Comparison of ENCODE assay signal across 27 cellular contexts in genomic region chr7:48078470-48078869, GRCh38. TPM values are rescaled to one million over a fixed set of nuclear protein-coding genes. Genes with fewer than 3 reads are reported as not detected.
DNase-seq lines count a peak whose midpoint lies in the region; ATAC-seq, FAIRE-seq and TF ChIP-seq lines count a peak whose summit lies in the region.
"Had no signal": no experiment of that assay in that cellular context is flagged by ENCODE, and none has a peak within 500 bp of the region (broad histone marks: within the 10 kb centered on the region; RNA-seq: fewer than 3 reads in every experiment).

No MANE protein-coding gene starts in this region.

- no peak for TF ChIP-seq CTCF in gastrocnemius medialis (IDR thresholded peaks at IDR 0.05 in 4 of 5, conservative IDR thresholded peaks at IDR 0.05 in 1 of 5)

- H3K36me3 ChIP-seq in esophagus (ENCODE audit: control insufficient read depth in 2 of 2, insufficient read depth in 2 of 2, low read length in 1 of 2) = no peaks in the 10 kb centered on the region
- no peaks in the 10 kb centered on the region for H3K36me3 ChIP-seq in small intestine (ENCODE audit: control insufficient read depth in 2 of 2, insufficient read depth in 2 of 2, low read length in 2 of 2)
- H3K36me3 ChIP-seq in gastrocnemius medialis = no peaks in the 10 kb centered on the region
- H3K36me3 ChIP-seq: gastroesophageal sphincter, tibial nerve had no signal

- TF ChIP-seq POLR2A in gastrocnemius medialis (IDR thresholded peaks at IDR 0.05) = no peak

- intact Hi-C loops in gastrocnemius medialis (cut with DNase I; ENCODE audit: low total_unique reads) = no loop called here

- FAIRE-seq in small intestine (lab: Jason Lieb, UNC) = no peak
- FAIRE-seq: kidney had no signal

- in situ Hi-C loops in gastrocnemius medialis (cut with MboI; ENCODE audit: low sequenced_read_pairs in 4 of 4) = no loop called here

- no peak overlapping the region for H3K4me3 ChIP-seq in esophagus (ENCODE audit: low read depth in 1 of 2, low read length in 2 of 2)
- no peak overlapping the region for H3K4me3 ChIP-seq in small intestine (ENCODE audit: low read depth in 1 of 2, low read length in 2 of 2)
- H3K4me3 ChIP-seq in gastrocnemius medialis = no peak overlapping the region
- H3K4me3 ChIP-seq: gastroesophageal sphincter, GM23338, tibial nerve had no signal

- H3K27ac ChIP-seq in esophagus (ENCODE audit: low read depth in 2 of 2, low read length in 1 of 2) (peak overlapping the region; percentile 36 to 68), small intestine (ENCODE audit: low read depth in 1 of 2, low read length in 1 of 2) (no peak overlapping the region), gastrocnemius medialis (no peak overlapping the region)
- H3K27ac ChIP-seq: gastroesophageal sphincter, tibial nerve had no signal

- H3K4me1 ChIP-seq in esophagus (ENCODE audit: control insufficient read depth in 2 of 2, insufficient read depth in 2 of 2, low read length in 1 of 2) (peaks cover 0 to 1% of the 10 kb centered on the region in 2 donors), small intestine (ENCODE audit: control insufficient read depth in 2 of 2, insufficient read depth in 1 of 2, low read depth in 1 of 2, low read length in 1 of 2) (peaks cover 2 to 3% of the 10 kb centered on the region in 2 donors), gastrocnemius medialis (no peaks in the 10 kb centered on the region)
- H3K4me1 ChIP-seq: gastroesophageal sphincter had no signal

- DNase-seq in NCI-H2107 treated with DMSO at 0.1 percent for 48 hours (lab: John Stamatoyannopoulos, UW; ENCODE audit: unreplicated experiment) (peak; percentile 3), NCI-H2107 (lab: John Stamatoyannopoulos, UW) (no peak), NCI-H345 treated with DMSO at 0.1 percent for 48 hours (lab: John Stamatoyannopoulos, UW; ENCODE audit: unreplicated experiment) (peak; percentile 11), small intestine (peak; percentile 47), SK-N-DZ (ENCODE audit: low spot score) (no peak), gastrocnemius medialis (no peak)
- DNase-seq: 8988T; activated CD4-positive, alpha-beta T cell treated with anti-CD3 and anti-CD28 coated beads for 36 hours; activated CD8-positive, alpha-beta memory T cell treated with anti-CD3 and anti-CD28 coated beads for 24 hours; activated naive CD4-positive, alpha-beta T cell treated with anti-CD3 and anti-CD28 coated beads for 36 hours; activated T-cell treated with anti-CD3 and anti-CD28 coated beads, Interleukin-2, amount 50 U/mL, for 24 hours; kidney; NCI-H1417 treated with DMSO at 0.1 percent for 48 hours; NCI-H82; OCI-M1; SHP77 treated with DMSO at 0.1 percent for 48 hours; stimulated activated CD4-positive, alpha-beta T cell treated with anti-CD3 and anti-CD28 coated beads, Interleukin-12 subunit alpha, Interleukin-12 subunit beta, amount 100 ng/mL, for 4 hours; stimulated activated CD4-positive, alpha-beta T cell treated with anti-CD3 and anti-CD28 coated beads, Interleukin-4, amount 100 ng/mL, for 4 hours; stimulated activated naive CD8-positive, alpha-beta T cell treated with anti-CD3 and anti-CD28 coated beads, Interleukin-15, amount 100 ng/mL, for 72 hours had no signal

- no peaks in the 10 kb centered on the region for H3K9me3 ChIP-seq in esophagus (ENCODE audit: control insufficient read depth in 2 of 2, insufficient read depth in 1 of 2, low read depth in 1 of 2, low read length in 1 of 2)
- H3K9me3 ChIP-seq in small intestine (ENCODE audit: control insufficient read depth, low read depth) = no peaks in the 10 kb centered on the region
- H3K9me3 ChIP-seq in gastrocnemius medialis = no peaks in the 10 kb centered on the region
- H3K9me3 ChIP-seq: gastroesophageal sphincter, tibial nerve had no signal

- ATAC-seq in gastrocnemius medialis (no peak), GM21619 (IDR thresholded peaks at IDR 0.05; ENCODE audit: unreplicated experiment) (no peak)
- ATAC-seq: activated CD4-positive, alpha-beta T cell treated with anti-CD3 and anti-CD28 coated beads for 36 hours; gastroesophageal sphincter; GM23338; stimulated activated naive CD8-positive, alpha-beta T cell treated with anti-CD3 and anti-CD28 coated beads, Interleukin-15, amount 100 ng/mL, for 72 hours had no signal

- H3K27me3 ChIP-seq in esophagus (ENCODE audit: control insufficient read depth in 1 of 2, insufficient read depth in 2 of 2, low read length in 2 of 2) (no peaks in the 10 kb centered on the region), small intestine (ENCODE audit: control insufficient read depth in 2 of 2, insufficient read depth in 2 of 2, low read length in 2 of 2) (no peaks in the 10 kb centered on the region), gastrocnemius medialis (no peaks in the 10 kb centered on the region)
- H3K27me3 ChIP-seq: gastroesophageal sphincter, tibial nerve had no signal

- 49 to 70% methylated on average over 2 of the region's 2 CpGs for WGBS in esophagus, 2 donors
- 21 to 59% (median 46%) methylated on average over 2 of the region's 2 CpGs for WGBS in small intestine, 3 donors

RNA-seq across cellular contexts. Expression of gene UPP1, which starts 10.6 kb away (rescaled TPM):
- 100 to 1,000 TPM; 134 to 211 TPM for polyA plus RNA-seq in esophagus
- polyA plus RNA-seq in small intestine = 100 to 1,000 TPM in 1 of 3 donors, 10 to 100 TPM in 2; 42.4 to 105 (median 75.8) TPM
- polyA plus RNA-seq in SK-N-DZ (2014; cell fraction: cytosol; rRNA removed) = 2.9 and 3.5 TPM in 2 replicates
- 5.5 and 9.1 TPM in 2 replicates for polyA plus RNA-seq in SK-N-DZ (2014; cell fraction: nucleus; rRNA removed)
- total RNA-seq in gastrocnemius medialis = 1 to 10 TPM; 1.7 to 7.1 (median 5.8) TPM

RNA-seq across cellular contexts. Expression of gene C7orf57, which starts 43.1 kb away (rescaled TPM):
- polyA plus RNA-seq in esophagus = under 1 TPM; 0.73 to 0.80 TPM
- under 1 TPM in 1 of 3 donors, not detected in 2; 0.03 TPM for polyA plus RNA-seq in small intestine
- polyA plus RNA-seq in SK-N-DZ (2014; cell fraction: cytosol; rRNA removed) = not detected in 2 replicates
- 0.11 and 0.62 TPM in 2 replicates for polyA plus RNA-seq in SK-N-DZ (2014; cell fraction: nucleus; rRNA removed)
- not detected for total RNA-seq in gastrocnemius medialis
- total RNA-seq: cardiac septum, gastroesophageal sphincter, lung microvascular endothelial cell had no signal

RNA-seq across cellular contexts. Expression of gene SUN3, which starts 49.6 kb away (rescaled TPM):
- under 1 TPM in 1 of 2 donors, not detected in 1; 0.02 TPM for polyA plus RNA-seq in esophagus
- polyA plus RNA-seq in small intestine = not detected
- not detected in 2 replicates for polyA plus RNA-seq in SK-N-DZ (2014; cell fraction: cytosol; rRNA removed)
- not detected in 2 replicates for polyA plus RNA-seq in SK-N-DZ (2014; cell fraction: nucleus; rRNA removed)
- not detected for total RNA-seq in gastrocnemius medialis
- total RNA-seq: activated CD4-positive, alpha-beta T cell treated with anti-CD3 and anti-CD28 coated beads for 36 hours; activated naive CD4-positive, alpha-beta T cell treated with anti-CD3 and anti-CD28 coated beads for 36 hours; cardiac septum; gastroesophageal sphincter; lung microvascular endothelial cell; T-helper 1 cell treated with Interleukin-12 subunit alpha and Interleukin-12 subunit beta and Interleukin-4 antibody, amounts not matched to agents 30 ng/mL and 1 ng/mL, for 36 hours; tibial nerve had no signal
- polyA plus RNA-seq: GM23338 had no signal

Comparison
In these comparisons a context has a peak if more than half of its experiments do, and no peak if none do; other contexts are left out.
1. DNase-seq: peak in NCI-H2107 treated with DMSO at 0.1 percent for 48 hours (single experiment), NCI-H345 treated with DMSO at 0.1 percent for 48 hours (single experiment) and small intestine (single experiment); none in NCI-H2107 (single experiment), SK-N-DZ (single experiment) and gastrocnemius medialis (0 of 2).
2. H3K27ac ChIP-seq: peak in esophagus (2 of 2); none in small intestine (0 of 2) and gastrocnemius medialis (0 of 4).